ENCODE assay signal across 1 cellular context in genomic region chr10:3876563-3876962, GRCh38.
TF ChIP-seq lines count a peak whose summit lies in the region.

No MANE protein-coding gene starts in this region.

TF ChIP-seq in H1, 55 proteins besides CTCF, POLR2A, EP300 and RAD21 (continued from another document):
- TF ChIP-seq, protein P1, sequence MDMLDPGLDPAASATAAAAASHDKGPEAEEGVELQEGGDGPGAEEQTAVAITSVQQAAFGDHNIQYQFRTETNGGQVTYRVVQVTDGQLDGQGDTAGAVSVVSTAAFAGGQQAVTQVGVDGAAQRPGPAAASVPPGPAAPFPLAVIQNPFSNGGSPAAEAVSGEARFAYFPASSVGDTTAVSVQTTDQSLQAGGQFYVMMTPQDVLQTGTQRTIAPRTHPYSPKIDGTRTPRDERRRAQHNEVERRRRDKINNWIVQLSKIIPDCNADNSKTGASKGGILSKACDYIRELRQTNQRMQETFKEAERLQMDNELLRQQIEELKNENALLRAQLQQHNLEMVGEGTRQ (IDR thresholded peaks at IDR 0.05; ENCODE audit: low read length) = no peak
- TF ChIP-seq CEBPB (IDR thresholded peaks at IDR 0.05; ENCODE audit: low read depth, low read length) (no peak), POLR2AphosphoS5 (IDR thresholded peaks at IDR 0.05; ENCODE audit: low read depth, low read length) (no peak), RXRA (IDR thresholded peaks at IDR 0.05; ENCODE audit: insufficient read depth, low read depth, low read length) (no peak), YY1 (IDR thresholded peaks at IDR 0.05; ENCODE audit: low read depth, low read length) (no peak), SP1 (IDR thresholded peaks at IDR 0.05; ENCODE audit: low read depth, low read length) (no peak), JUND (IDR thresholded peaks at IDR 0.05; ENCODE audit: low read length) (no peak), TAF1 (IDR thresholded peaks at IDR 0.05; ENCODE audit: low read depth, low read length) (no peak), TCF12 (IDR thresholded peaks at IDR 0.05; ENCODE audit: low read depth, low read length) (no peak), SRF (IDR thresholded peaks at IDR 0.05; ENCODE audit: low read depth, low read length) (no peak), RBBP5 (IDR thresholded peaks at IDR 0.05; ENCODE audit: borderline replicate concordance, low read depth, low read length) (no peak), CREB1 (IDR thresholded peaks at IDR 0.05) (no peak), CBX8 (IDR thresholded peaks at IDR 0.05; ENCODE audit: borderline replicate concordance, low read depth, low read length) (no peak), BRCA1 (IDR thresholded peaks at IDR 0.05; ENCODE audit: low read depth, low read length) (no peak), CHD2 (IDR thresholded peaks at IDR 0.05; ENCODE audit: low read length) (no peak)
